8 cellular contexts compared by ENCODE assay signal in genomic region chr19:37594982-37595382, GRCh38. TPM values are rescaled to one million over a fixed set of nuclear protein-coding genes. Genes with fewer than 3 reads are reported as not detected.
DNase-seq lines count a peak whose midpoint lies in the region; ATAC-seq, FAIRE-seq and TF ChIP-seq lines count a peak whose summit lies in the region.

No MANE protein-coding gene starts in this region.

- H3K27ac ChIP-seq in K562 (ENCODE audit: extremely low read depth, low read depth, low read length) (peak overlapping the region; percentile 2; the same call in 1 of the 3 replicates), kidney (ENCODE audit: low read depth in 2 of 2, low read length in 2 of 2) (peak overlapping the region; percentile 93 to 94)

- H3K9ac ChIP-seq in K562 (ENCODE audit: insufficient read depth in 1 of 2, low read depth in 2 of 2, low read length in 2 of 2), result peak overlapping the region; percentile 37 to 89
- H3K9ac ChIP-seq in kidney (ENCODE audit: low read length in 2 of 2), result peak overlapping the region; percentile 80 to 94

- H3K4me3 Mint-ChIP-seq in T-helper 2 cell treated with Interferon-gamma antibody and Interleukin-4, amounts not matched to agents 5 μg/mL and 100 μg/mL, for 36 hours, result peak overlapping the region; percentile 96

- H3K9me3 ChIP-seq in K562 (replicated peaks; ENCODE audit: control insufficient read depth, insufficient read depth, low read depth, low read length) (no peaks in the 10 kb centered on the region), kidney (ENCODE audit: control insufficient read depth in 1 of 2, low read length in 2 of 2) (no peaks in the 10 kb centered on the region)

- no peaks in the 10 kb centered on the region for H4K20me1 ChIP-seq in K562 (replicated peaks; ENCODE audit: control insufficient read depth, insufficient read depth, low read length)

- intact Hi-C loops in K562 (cut with micrococcal nuclease) (loop anchor here (1.0 kb wide), 1 partner anchor 128 kb away; the partner anchor contains the start of gene ZNF569), kidney (cut with DNase I) (no loop called here)

- POLR2A ChIA-PET in K562 (lab: Yijun Ruan, JAX), result interaction anchor here (0.6 to 1.3 kb wide), 4 partner anchors 16 to 377 kb away, joined by 3 to 6 read pairs (median 4); partner anchors contain the start of genes ZNF383 and ZNF527

- peak overlapping the region; percentile 95 for H3K4me2 ChIP-seq in K562 (ENCODE audit: insufficient read depth, low read length)

- no peaks in the 10 kb centered on the region for H3K36me3 ChIP-seq in K562 (ENCODE audit: control insufficient read depth, insufficient read depth, low read length)
- H3K36me3 ChIP-seq in kidney (ENCODE audit: control insufficient read depth in 1 of 2, insufficient read depth in 2 of 2, low read length in 2 of 2), result peaks cover 4 to 16% of the 10 kb centered on the region in 2 donors

- peak overlapping the region; percentile 96 for H2AFZ ChIP-seq in K562 (ENCODE audit: low read depth, low read length)

- BruUV-seq in K562 (replicated peaks; lab: Mats Ljungman, UMichigan), result TSS peak; percentile 64

- H3K79me2 ChIP-seq in K562 (ENCODE audit: control insufficient read depth, insufficient read depth, low read length), result no peaks in the 10 kb centered on the region

- H3K4me1 ChIP-seq in K562 (replicated peaks in 1 of 2; ENCODE audit: control insufficient read depth in 2 of 2, insufficient read depth in 2 of 2, low read length in 2 of 2) (peaks cover 0 to 14% of the 10 kb centered on the region in 2 experiments; a peak in 2 of 5 replicates), kidney (ENCODE audit: control insufficient read depth in 1 of 2, insufficient read depth in 1 of 2, low read depth in 1 of 2, low read length in 2 of 2) (peaks cover 0 to 4% of the 10 kb centered on the region in 2 donors)

- FAIRE-seq in K562 (lab: Jason Lieb, UNC) (no peak), kidney (lab: Jason Lieb, UNC) (no peak)

- no peak for TF ChIP-seq EP300 in K562 (IDR thresholded peaks at IDR 0.05; ENCODE audit: low read length)

- 10% methylated on average over 20 of the region's 20 CpGs for WGBS in K562 (ENCODE audit: insufficient coverage, low coverage, missing lambda C conversion rate)

- in situ Hi-C loops in K562 (cut with MboI), result no loop called here

- DNase-seq in NCI-H2029 (lab: John Stamatoyannopoulos, UW) (peak; percentile 43), NCI-H2029 treated with DMSO at 0.1 percent for 48 hours (lab: John Stamatoyannopoulos, UW) (no peak), K562 (ENCODE audit: extremely low read depth in 1 of 4, low spot score in 3 of 4) (peak in 3 of 4 experiments; percentile 28 to 53 (median 32)), kidney (peak; percentile 89), kidney glomerular epithelial cell (lab: John Stamatoyannopoulos, UW) (no peak)
- peak; percentile 55 for DNase-seq in T-helper 2 cell treated with Interferon-gamma antibody and Interleukin-4, amounts not matched to agents 5 μg/mL and 100 μg/mL, for 36 hours (ENCODE audit: low spot score)
- peak; percentile 35 to 36 for DNase-seq in stimulated activated CD4-positive, alpha-beta T cell treated with anti-CD3 and anti-CD28 coated beads, Interleukin-15, amount 100 ng/mL, for 48 hours (ENCODE audit: low read depth in 2 of 2)

- TF ChIP-seq RAD21 in K562 (CRISPR knock-in tag; conservative IDR thresholded peaks at IDR 0.05 in 1 of 2, IDR thresholded peaks at IDR 0.05 in 1 of 2), result no peak

- H3K27me3 Mint-ChIP-seq in T-helper 2 cell treated with Interferon-gamma antibody and Interleukin-4, amounts not matched to agents 5 μg/mL and 100 μg/mL, for 36 hours (ENCODE audit: low read depth), result no peaks in the 10 kb centered on the region

- TF ChIP-seq CTCF in K562 (IDR thresholded peaks at IDR 0.05 in 2 of 3, conservative IDR thresholded peaks at IDR 0.05 in 1 of 3; ENCODE audit: insufficient read depth in 2 of 3, low read depth in 1 of 3, low read length in 3 of 3) (no peak), kidney (IDR thresholded peaks at IDR 0.05; ENCODE audit: borderline replicate concordance, extremely low read depth, insufficient read depth) (no peak)

- peak overlapping the region; percentile 91 for H3K27ac Mint-ChIP-seq in T-helper 2 cell treated with Interferon-gamma antibody and Interleukin-4, amounts not matched to agents 5 μg/mL and 100 μg/mL, for 36 hours

- CTCF ChIA-PET in K562 (lab: Yijun Ruan, JAX; ENCODE audit: low intra/inter-chr PET ratio), result no interaction called here

- peaks cover 59% of the 10 kb centered on the region for H3K9me3 Mint-ChIP-seq in T-helper 2 cell treated with Interferon-gamma antibody and Interleukin-4, amounts not matched to agents 5 μg/mL and 100 μg/mL, for 36 hours

- ATAC-seq in HG03175 (IDR thresholded peaks at IDR 0.05; ENCODE audit: unreplicated experiment) (peak; percentile 25), K562 (peak; percentile 64)

- H3K4me3 ChIP-seq in K562 (peak overlapping the region; percentile 59), kidney (ENCODE audit: low read length in 2 of 2) (peak overlapping the region; percentile 93 to 96)

- H3K36me3 Mint-ChIP-seq in T-helper 2 cell treated with Interferon-gamma antibody and Interleukin-4, amounts not matched to agents 5 μg/mL and 100 μg/mL, for 36 hours (ENCODE audit: low read depth), result peaks cover 4% of the 10 kb centered on the region

- no peak for TF ChIP-seq POLR2A in K562 (conservative IDR thresholded peaks at IDR 0.05)

- H3K27me3 ChIP-seq in K562 (ENCODE audit: control insufficient read depth in 2 of 2, insufficient read depth in 2 of 2, low read length in 2 of 2), result no peaks in the 10 kb centered on the region

- H3K9me1 ChIP-seq in K562 (ENCODE audit: control insufficient read depth, insufficient read depth, low read length), result no peaks in the 10 kb centered on the region

- peaks cover 19% of the 10 kb centered on the region for H3K4me1 Mint-ChIP-seq in T-helper 2 cell treated with Interferon-gamma antibody and Interleukin-4, amounts not matched to agents 5 μg/mL and 100 μg/mL, for 36 hours (ENCODE audit: low read depth)

TF ChIP-seq in K562, 482 proteins besides CTCF, POLR2A, EP300 and RAD21 (continues in another document):
- no peak for TF ChIP-seq CHCHD3 (CRISPR knock-in tag; IDR thresholded peaks at IDR 0.05)
- TF ChIP-seq ZEB2 (IDR thresholded peaks at IDR 0.05), result no peak
- TF ChIP-seq ETV6 (IDR thresholded peaks at IDR 0.05; ENCODE audit: borderline replicate concordance in 1 of 2, low read depth in 2 of 2, low read length in 1 of 2), result no peak
- TF ChIP-seq ETV6 (CRISPR knock-in tag; IDR thresholded peaks at IDR 0.05; ENCODE audit: borderline replicate concordance), result no peak
- TF ChIP-seq ZNF197 (CRISPR knock-in tag; IDR thresholded peaks at IDR 0.05; ENCODE audit: low read depth), result no peak
- TF ChIP-seq EZH2 (IDR thresholded peaks at IDR 0.05; ENCODE audit: borderline replicate concordance, low read depth, low read length), result no peak

RNA-seq across cellular contexts. Expression of gene ZNF540, which starts 0.3 kb away (rescaled TPM):
- 0.83 and 1.7 TPM in 2 replicates for total RNA-seq in K562 (2011; cell fraction: chromatin; rRNA removed; ENCODE audit: low replicate concordance)
- 0.33 and 0.79 TPM in 2 replicates for total RNA-seq in K562 (2011; cell fraction: nucleolus; rRNA removed)
- total RNA-seq in K562 (2011; cell fraction: nucleoplasm; rRNA removed), result 0.44 and 0.92 TPM in 2 replicates
- 0.73 TPM in 1 of 2 replicates, not detected in the other for total RNA-seq in K562 (2014; rRNA removed)
- total RNA-seq in K562 (2014; rRNA removed; fragmentation: Illumina TruSeq; extraction: Trizol), result 0.33 and 0.64 TPM in 2 replicates
- 0.19 and 0.36 TPM in 2 replicates for total RNA-seq in K562 (2015; rRNA removed; fragmentation: Illumina TruSeq; extraction: Trizol)
- total RNA-seq in K562 (2021), result 0.38 and 0.44 TPM in 2 replicates
- polyA plus RNA-seq in K562 (2011; rRNA removed), result 0.11 and 0.95 TPM in 2 replicates
- 0.18 and 0.28 TPM in 2 replicates for polyA plus RNA-seq in K562 (2011; cell fraction: cytosol; rRNA removed)
- polyA plus RNA-seq in K562 (2011; cell fraction: nucleus; rRNA removed), result 0.69 and 2.1 TPM in 2 replicates
- polyA plus RNA-seq in K562 (2012), result 0.46 and 0.60 TPM in 2 replicates
- 0.36 and 0.95 TPM in 2 replicates for polyA plus RNA-seq in K562 (2014; fragmentation: Illumina TruSeq; extraction: Trizol)
- polyA plus RNA-seq in K562 (2014; fragmentation: Nextera tagmentation; extraction: Ambion mirVana), result under 1 TPM; 0.20 to 0.56 TPM
- 0.32 and 0.67 TPM in 2 replicates for polyA plus RNA-seq in K562 (2014; rRNA removed)
- polyA minus RNA-seq in K562 (2011; rRNA and poly(A)+ RNA removed), result 0.24 and 0.35 TPM in 2 replicates
- polyA minus RNA-seq in K562 (2011; cell fraction: cytosol; rRNA and poly(A)+ RNA removed), result not detected in 2 replicates
- polyA minus RNA-seq in K562 (2011; cell fraction: nucleus; rRNA and poly(A)+ RNA removed), result 0.13 and 0.78 TPM in 2 replicates
- 8.4 TPM for total RNA-seq in kidney
- polyA plus RNA-seq in kidney (ENCODE audit: insufficient read depth, low read depth, low replicate concordance), result 5.4 TPM

RNA-seq across cellular contexts. Expression of gene ZNF571, which starts 0.4 kb away (rescaled TPM):
- 3.5 and 13.6 TPM in 2 replicates for total RNA-seq in K562 (2011; cell fraction: chromatin; rRNA removed; ENCODE audit: low replicate concordance)
- total RNA-seq in K562 (2011; cell fraction: nucleolus; rRNA removed), result 3.3 and 5.3 TPM in 2 replicates
- total RNA-seq in K562 (2011; cell fraction: nucleoplasm; rRNA removed), result 5.3 and 7.5 TPM in 2 replicates
- total RNA-seq in K562 (2014; rRNA removed) (0.49 and 0.82 TPM in 2 replicates), K562 (2014; rRNA removed; fragmentation: Illumina TruSeq; extraction: Trizol) (2.2 and 2.3 TPM in 2 replicates), K562 (2015; rRNA removed; fragmentation: Illumina TruSeq; extraction: Trizol) (1.5 and 2.0 TPM in 2 replicates), K562 (2021) (1.3 and 1.8 TPM in 2 replicates), kidney (8.1 TPM)
- polyA plus RNA-seq in K562 (2011; rRNA removed) (0.79 and 3.9 TPM in 2 replicates), K562 (2014; fragmentation: Illumina TruSeq; extraction: Trizol) (1.3 and 1.6 TPM in 2 replicates), K562 (2014; fragmentation: Nextera tagmentation; extraction: Ambion mirVana) (1 to 10 TPM; 2.1 to 3.1 TPM), K562 (2014; rRNA removed) (1.0 and 1.7 TPM in 2 replicates), kidney (ENCODE audit: insufficient read depth, low read depth, low replicate concordance) (4.0 TPM)
- polyA plus RNA-seq in K562 (2011; cell fraction: cytosol; rRNA removed), result 0.37 and 0.57 TPM in 2 replicates
- 1.1 and 3.3 TPM in 2 replicates for polyA plus RNA-seq in K562 (2011; cell fraction: nucleus; rRNA removed)
- 1.1 and 1.3 TPM in 2 replicates for polyA plus RNA-seq in K562 (2012)
- 1.3 and 5.3 TPM in 2 replicates for polyA minus RNA-seq in K562 (2011; rRNA and poly(A)+ RNA removed)
- 2.8 TPM in 1 of 2 replicates, not detected in the other for polyA minus RNA-seq in K562 (2011; cell fraction: cytosol; rRNA and poly(A)+ RNA removed)
- 1.00 and 3.5 TPM in 2 replicates for polyA minus RNA-seq in K562 (2011; cell fraction: nucleus; rRNA and poly(A)+ RNA removed)

Comparison
In these comparisons a context has a peak if more than half of its experiments do, and no peak if none do; other contexts are left out.
1. DNase-seq: peak in NCI-H2029 (single experiment), T-helper 2 cell treated with Interferon-gamma antibody and Interleukin-4, amounts not matched to agents 5 μg/mL and 100 μg/mL, for 36 hours (single experiment), K562 (3 of 4), kidney (single experiment) and stimulated activated CD4-positive, alpha-beta T cell treated with anti-CD3 and anti-CD28 coated beads, Interleukin-15, amount 100 ng/mL, for 48 hours (2 of 2); none in NCI-H2029 treated with DMSO at 0.1 percent for 48 hours (single experiment) and kidney glomerular epithelial cell (single experiment).